ENCODE assay signal across 1 cellular context in the genomic region with DNA sequence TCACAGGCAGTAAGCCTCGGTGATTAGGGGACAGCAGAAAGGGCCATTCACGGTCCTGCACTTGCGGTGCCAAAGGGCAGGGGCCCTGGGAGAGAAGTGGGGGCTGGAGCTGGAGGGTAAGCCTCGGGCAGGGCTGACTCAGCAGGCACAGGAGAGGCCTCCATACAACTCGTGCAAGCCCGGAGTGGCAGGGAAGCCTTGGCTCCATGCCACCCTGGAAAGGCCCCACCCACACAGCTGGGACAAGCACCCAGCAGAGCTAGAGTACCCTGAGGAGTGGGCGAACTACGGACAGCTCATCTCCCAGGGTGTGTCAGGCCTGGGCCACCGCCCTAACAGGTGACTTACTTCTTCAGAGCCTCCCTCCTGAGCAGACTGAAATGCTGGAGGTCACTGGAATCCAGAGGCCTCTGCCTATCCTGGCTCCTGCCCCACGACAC.
TF ChIP-seq lines count a peak whose summit lies in the region.

No MANE protein-coding gene starts in this region.

TF ChIP-seq in HepG2, 621 proteins besides CTCF, POLR2A, EP300 and RAD21 (continued from another document and continues in another):
- no peak for TF ChIP-seq SNAPC4 (CRISPR knock-in tag; IDR thresholded peaks at IDR 0.05)
- TF ChIP-seq, protein P1, sequence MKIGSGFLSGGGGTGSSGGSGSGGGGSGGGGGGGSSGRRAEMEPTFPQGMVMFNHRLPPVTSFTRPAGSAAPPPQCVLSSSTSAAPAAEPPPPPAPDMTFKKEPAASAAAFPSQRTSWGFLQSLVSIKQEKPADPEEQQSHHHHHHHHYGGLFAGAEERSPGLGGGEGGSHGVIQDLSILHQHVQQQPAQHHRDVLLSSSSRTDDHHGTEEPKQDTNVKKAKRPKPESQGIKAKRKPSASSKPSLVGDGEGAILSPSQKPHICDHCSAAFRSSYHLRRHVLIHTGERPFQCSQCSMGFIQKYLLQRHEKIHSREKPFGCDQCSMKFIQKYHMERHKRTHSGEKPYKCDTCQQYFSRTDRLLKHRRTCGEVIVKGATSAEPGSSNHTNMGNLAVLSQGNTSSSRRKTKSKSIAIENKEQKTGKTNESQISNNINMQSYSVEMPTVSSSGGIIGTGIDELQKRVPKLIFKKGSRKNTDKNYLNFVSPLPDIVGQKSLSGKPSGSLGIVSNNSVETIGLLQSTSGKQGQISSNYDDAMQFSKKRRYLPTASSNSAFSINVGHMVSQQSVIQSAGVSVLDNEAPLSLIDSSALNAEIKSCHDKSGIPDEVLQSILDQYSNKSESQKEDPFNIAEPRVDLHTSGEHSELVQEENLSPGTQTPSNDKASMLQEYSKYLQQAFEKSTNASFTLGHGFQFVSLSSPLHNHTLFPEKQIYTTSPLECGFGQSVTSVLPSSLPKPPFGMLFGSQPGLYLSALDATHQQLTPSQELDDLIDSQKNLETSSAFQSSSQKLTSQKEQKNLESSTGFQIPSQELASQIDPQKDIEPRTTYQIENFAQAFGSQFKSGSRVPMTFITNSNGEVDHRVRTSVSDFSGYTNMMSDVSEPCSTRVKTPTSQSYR (CRISPR knock-in tag; IDR thresholded peaks at IDR 0.05; ENCODE audit: borderline replicate concordance): no peak
- TF ChIP-seq, protein P2, sequence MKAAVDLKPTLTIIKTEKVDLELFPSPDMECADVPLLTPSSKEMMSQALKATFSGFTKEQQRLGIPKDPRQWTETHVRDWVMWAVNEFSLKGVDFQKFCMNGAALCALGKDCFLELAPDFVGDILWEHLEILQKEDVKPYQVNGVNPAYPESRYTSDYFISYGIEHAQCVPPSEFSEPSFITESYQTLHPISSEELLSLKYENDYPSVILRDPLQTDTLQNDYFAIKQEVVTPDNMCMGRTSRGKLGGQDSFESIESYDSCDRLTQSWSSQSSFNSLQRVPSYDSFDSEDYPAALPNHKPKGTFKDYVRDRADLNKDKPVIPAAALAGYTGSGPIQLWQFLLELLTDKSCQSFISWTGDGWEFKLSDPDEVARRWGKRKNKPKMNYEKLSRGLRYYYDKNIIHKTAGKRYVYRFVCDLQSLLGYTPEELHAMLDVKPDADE (CRISPR knock-in tag; IDR thresholded peaks at IDR 0.05): no peak
- TF ChIP-seq DNMT1 (CRISPR knock-in tag; IDR thresholded peaks at IDR 0.05): no peak
- no peak for TF ChIP-seq NR3C1 (CRISPR knock-in tag; IDR thresholded peaks at IDR 0.05)
- no peak for TF ChIP-seq HINFP (CRISPR knock-in tag; IDR thresholded peaks at IDR 0.05; ENCODE audit: low read depth)
- peak; percentile 51; the same call in 1 of the 2 replicates for TF ChIP-seq NR2F6 (IDR thresholded peaks at IDR 0.05)
- 0 out of 2 replicates have a peak, but pooled peaks have one; percentile 51 for TF ChIP-seq NR2F6 (CRISPR knock-in tag; IDR thresholded peaks at IDR 0.05)
- 0 out of 2 replicates have a peak, but pooled peaks have one; percentile 15 for TF ChIP-seq RARA (CRISPR knock-in tag; IDR thresholded peaks at IDR 0.05)
- no peak for TF ChIP-seq FIP1L1 (IDR thresholded peaks at IDR 0.05; ENCODE audit: borderline replicate concordance, insufficient read depth, low read depth, low read length)
- no peak for TF ChIP-seq ZFYVE20 (CRISPR knock-in tag; IDR thresholded peaks at IDR 0.05; ENCODE audit: borderline replicate concordance, low read depth)
- no peak for TF ChIP-seq ARNT2 (CRISPR knock-in tag; IDR thresholded peaks at IDR 0.05; ENCODE audit: low read depth)
- TF ChIP-seq ZFP1 (CRISPR knock-in tag; IDR thresholded peaks at IDR 0.05): no peak
- TF ChIP-seq JDP2 (CRISPR knock-in tag; IDR thresholded peaks at IDR 0.05; ENCODE audit: borderline replicate concordance): no peak
- no peak for TF ChIP-seq ZNF101 (CRISPR knock-in tag; IDR thresholded peaks at IDR 0.05; ENCODE audit: borderline replicate concordance, low read depth)
- TF ChIP-seq, protein P3, sequence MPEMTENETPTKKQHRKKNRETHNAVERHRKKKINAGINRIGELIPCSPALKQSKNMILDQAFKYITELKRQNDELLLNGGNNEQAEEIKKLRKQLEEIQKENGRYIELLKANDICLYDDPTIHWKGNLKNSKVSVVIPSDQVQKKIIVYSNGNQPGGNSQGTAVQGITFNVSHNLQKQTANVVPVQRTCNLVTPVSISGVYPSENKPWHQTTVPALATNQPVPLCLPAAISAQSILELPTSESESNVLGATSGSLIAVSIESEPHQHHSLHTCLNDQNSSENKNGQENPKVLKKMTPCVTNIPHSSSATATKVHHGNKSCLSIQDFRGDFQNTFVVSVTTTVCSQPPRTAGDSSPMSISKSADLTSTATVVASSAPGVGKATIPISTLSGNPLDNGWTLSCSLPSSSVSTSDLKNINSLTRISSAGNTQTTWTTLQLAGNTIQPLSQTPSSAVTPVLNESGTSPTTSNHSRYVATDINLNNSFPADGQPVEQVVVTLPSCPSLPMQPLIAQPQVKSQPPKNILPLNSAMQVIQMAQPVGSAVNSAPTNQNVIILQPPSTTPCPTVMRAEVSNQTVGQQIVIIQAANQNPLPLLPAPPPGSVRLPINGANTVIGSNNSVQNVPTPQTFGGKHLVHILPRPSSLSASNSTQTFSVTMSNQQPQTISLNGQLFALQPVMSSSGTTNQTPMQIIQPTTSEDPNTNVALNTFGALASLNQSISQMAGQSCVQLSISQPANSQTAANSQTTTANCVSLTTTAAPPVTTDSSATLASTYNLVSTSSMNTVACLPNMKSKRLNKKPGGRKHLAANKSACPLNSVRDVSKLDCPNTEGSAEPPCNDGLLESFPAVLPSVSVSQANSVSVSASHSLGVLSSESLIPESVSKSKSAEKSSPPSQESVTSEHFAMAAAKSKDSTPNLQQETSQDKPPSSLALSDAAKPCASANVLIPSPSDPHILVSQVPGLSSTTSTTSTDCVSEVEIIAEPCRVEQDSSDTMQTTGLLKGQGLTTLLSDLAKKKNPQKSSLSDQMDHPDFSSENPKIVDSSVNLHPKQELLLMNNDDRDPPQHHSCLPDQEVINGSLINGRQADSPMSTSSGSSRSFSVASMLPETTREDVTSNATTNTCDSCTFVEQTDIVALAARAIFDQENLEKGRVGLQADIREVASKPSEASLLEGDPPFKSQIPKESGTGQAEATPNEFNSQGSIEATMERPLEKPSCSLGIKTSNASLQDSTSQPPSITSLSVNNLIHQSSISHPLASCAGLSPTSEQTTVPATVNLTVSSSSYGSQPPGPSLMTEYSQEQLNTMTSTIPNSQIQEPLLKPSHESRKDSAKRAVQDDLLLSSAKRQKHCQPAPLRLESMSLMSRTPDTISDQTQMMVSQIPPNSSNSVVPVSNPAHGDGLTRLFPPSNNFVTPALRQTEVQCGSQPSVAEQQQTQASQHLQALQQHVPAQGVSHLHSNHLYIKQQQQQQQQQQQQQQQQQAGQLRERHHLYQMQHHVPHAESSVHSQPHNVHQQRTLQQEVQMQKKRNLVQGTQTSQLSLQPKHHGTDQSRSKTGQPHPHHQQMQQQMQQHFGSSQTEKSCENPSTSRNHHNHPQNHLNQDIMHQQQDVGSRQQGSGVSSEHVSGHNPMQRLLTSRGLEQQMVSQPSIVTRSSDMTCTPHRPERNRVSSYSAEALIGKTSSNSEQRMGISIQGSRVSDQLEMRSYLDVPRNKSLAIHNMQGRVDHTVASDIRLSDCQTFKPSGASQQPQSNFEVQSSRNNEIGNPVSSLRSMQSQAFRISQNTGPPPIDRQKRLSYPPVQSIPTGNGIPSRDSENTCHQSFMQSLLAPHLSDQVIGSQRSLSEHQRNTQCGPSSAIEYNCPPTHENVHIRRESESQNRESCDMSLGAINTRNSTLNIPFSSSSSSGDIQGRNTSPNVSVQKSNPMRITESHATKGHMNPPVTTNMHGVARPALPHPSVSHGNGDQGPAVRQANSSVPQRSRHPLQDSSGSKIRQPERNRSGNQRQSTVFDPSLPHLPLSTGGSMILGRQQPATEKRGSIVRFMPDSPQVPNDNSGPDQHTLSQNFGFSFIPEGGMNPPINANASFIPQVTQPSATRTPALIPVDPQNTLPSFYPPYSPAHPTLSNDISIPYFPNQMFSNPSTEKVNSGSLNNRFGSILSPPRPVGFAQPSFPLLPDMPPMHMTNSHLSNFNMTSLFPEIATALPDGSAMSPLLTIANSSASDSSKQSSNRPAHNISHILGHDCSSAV (CRISPR knock-in tag; IDR thresholded peaks at IDR 0.05; ENCODE audit: borderline replicate concordance): no peak
- TF ChIP-seq HNRNPL (IDR thresholded peaks at IDR 0.05; ENCODE audit: low read depth, low read length): peak; percentile 96
- no peak for TF ChIP-seq GTF3A (CRISPR knock-in tag; conservative IDR thresholded peaks at IDR 0.05)
- TF ChIP-seq, protein P4, sequence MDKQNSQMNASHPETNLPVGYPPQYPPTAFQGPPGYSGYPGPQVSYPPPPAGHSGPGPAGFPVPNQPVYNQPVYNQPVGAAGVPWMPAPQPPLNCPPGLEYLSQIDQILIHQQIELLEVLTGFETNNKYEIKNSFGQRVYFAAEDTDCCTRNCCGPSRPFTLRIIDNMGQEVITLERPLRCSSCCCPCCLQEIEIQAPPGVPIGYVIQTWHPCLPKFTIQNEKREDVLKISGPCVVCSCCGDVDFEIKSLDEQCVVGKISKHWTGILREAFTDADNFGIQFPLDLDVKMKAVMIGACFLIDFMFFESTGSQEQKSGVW (CRISPR knock-in tag; IDR thresholded peaks at IDR 0.05; ENCODE audit: borderline replicate concordance): no peak
- no peak for TF ChIP-seq DDIT3 (CRISPR knock-in tag; IDR thresholded peaks at IDR 0.05)
- no peak for TF ChIP-seq ZNF441 (CRISPR knock-in tag; IDR thresholded peaks at IDR 0.05; ENCODE audit: borderline replicate concordance)
- no peak for TF ChIP-seq ZNF256 (CRISPR knock-in tag; conservative IDR thresholded peaks at IDR 0.05)
- TF ChIP-seq RFX5 (IDR thresholded peaks at IDR 0.05; ENCODE audit: low read depth, low read length): no peak
- TF ChIP-seq ZNF567 (CRISPR knock-in tag; IDR thresholded peaks at IDR 0.05; ENCODE audit: borderline replicate concordance): no peak
- no peak for TF ChIP-seq PAF1 (CRISPR knock-in tag; IDR thresholded peaks at IDR 0.05)
- 0 out of 2 replicates have a peak, but pooled peaks have one; percentile 69 for TF ChIP-seq ARID2 (CRISPR knock-in tag; IDR thresholded peaks at IDR 0.05; ENCODE audit: borderline replicate concordance)
- TF ChIP-seq ZKSCAN5 (CRISPR knock-in tag; IDR thresholded peaks at IDR 0.05): no peak
- no peak for TF ChIP-seq ELF3 (CRISPR knock-in tag; IDR thresholded peaks at IDR 0.05)
